Comparison of ENCODE assay signal across 8 cellular contexts in the genomic region with DNA sequence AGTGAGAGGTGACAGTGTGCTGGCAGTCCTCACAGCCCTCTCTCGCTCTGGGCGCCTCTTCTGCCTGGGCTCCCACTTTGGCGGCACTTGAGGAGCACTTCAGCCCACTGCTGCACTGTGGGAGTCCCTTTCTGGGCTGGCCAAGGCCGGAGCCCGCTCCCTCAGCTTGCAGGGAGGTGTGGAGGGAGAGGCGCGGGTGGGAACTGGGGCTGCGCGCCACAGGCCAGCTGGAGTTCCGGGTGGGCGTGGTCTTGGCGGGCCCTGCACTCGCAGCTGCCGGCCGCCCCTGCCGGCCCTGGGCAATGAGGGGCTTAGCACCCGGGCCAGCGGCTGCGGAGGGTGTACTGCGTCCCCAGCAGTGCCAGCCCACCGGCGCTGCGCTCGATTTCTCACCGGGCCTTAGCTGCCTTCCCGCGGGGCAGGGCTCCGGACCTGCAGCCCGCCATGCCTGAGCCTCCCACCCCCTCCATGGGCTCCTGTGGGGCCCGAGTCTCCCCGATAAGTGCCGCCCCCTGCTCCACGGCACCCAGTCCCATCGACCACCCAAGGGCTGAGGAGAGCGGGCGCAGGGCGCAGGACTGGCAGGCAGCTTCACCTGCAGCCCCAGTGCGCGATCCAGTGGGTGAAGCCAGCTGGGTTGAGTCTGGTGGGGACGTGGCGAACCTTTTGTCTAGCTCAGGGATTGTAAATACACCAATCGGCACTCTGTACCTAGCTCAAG. TPM values are rescaled to one million over a fixed set of nuclear protein-coding genes. Genes with fewer than 3 reads are reported as not detected.
DNase-seq lines count a peak whose midpoint lies in the region; ATAC-seq, FAIRE-seq and TF ChIP-seq lines count a peak whose summit lies in the region.
"Not testable (repeated sequence)": the region's sequence is repeated elsewhere in the genome, so short reads cannot be mapped to it uniquely, and the experiment has no call there.

No MANE protein-coding gene starts in this region.

- H3K27me3 Mint-ChIP-seq in T-cell; stimulated activated naive CD8-positive, alpha-beta T cell treated with anti-CD3 and anti-CD28 coated beads, Interleukin-15, Interleukin-2, amounts not matched to agents 100 ng/mL and 50 ng/mL, for 24 hours: not testable (repeated sequence)
- H3K27me3 Mint-ChIP-seq in activated naive CD8-positive, alpha-beta T cell treated with anti-CD3 and anti-CD28 coated beads, Interleukin-2, amount 10 ng/mL, durations not matched to agents 7 days and 5 days = peaks cover 19% of the 10 kb centered on the region

- not testable (repeated sequence) for H3K9me3 ChIP-seq in A549, ovary

- not testable (repeated sequence) for DNase-seq in A549 (ENCODE audit: low read depth in 1 of 2, low spot score in 1 of 2); epithelial cell of proximal tubule (ENCODE audit: low read depth)
- DNase-seq in T-cell = peak in 6 of 34 experiments; percentile 3 to 14 (median 8)
- DNase-seq in activated naive CD8-positive, alpha-beta T cell treated with anti-CD3 and anti-CD28 coated beads, Interleukin-2, amount 10 ng/mL, durations not matched to agents 7 days and 5 days = peak; percentile 37
- DNase-seq in islet precursor cell = peak; percentile 15
- peak in 4 of 5 donors; percentile 16 to 57 (median 46) for DNase-seq in ovary

- H3K9me3 Mint-ChIP-seq in T-cell; activated naive CD8-positive, alpha-beta T cell treated with anti-CD3 and anti-CD28 coated beads, Interleukin-2, amount 10 ng/mL, durations not matched to agents 7 days and 5 days; stimulated activated naive CD8-positive, alpha-beta T cell treated with anti-CD3 and anti-CD28 coated beads, Interleukin-15, Interleukin-2, amounts not matched to agents 100 ng/mL and 50 ng/mL, for 24 hours: not testable (repeated sequence)

- POLR2A ChIA-PET in A549 (lab: Yijun Ruan, JAX) = interaction anchor here (1.7 kb wide), 1 partner anchor 28 kb away, joined by 4 read pairs; a partner anchor contains a TSS
- POLR2A ChIA-PET in T-cell (lab: Charles Lee) = interaction anchor here in 1 of 2 donors (0.6 kb wide), 1 partner anchor 31 kb away, joined by 3 read pairs; no protein-coding TSS in a partner anchor
- POLR2A ChIA-PET in activated naive CD8-positive, alpha-beta T cell treated with anti-CD3 and anti-CD28 coated beads, Interleukin-2, amount 10 ng/mL, durations not matched to agents 7 days and 5 days (lab: Charles Lee) = not testable (repeated sequence)

- not testable (repeated sequence) for H3K36me3 ChIP-seq in ovary

- not testable (repeated sequence) for H3K27ac Mint-ChIP-seq in T-cell; activated naive CD8-positive, alpha-beta T cell treated with anti-CD3 and anti-CD28 coated beads, Interleukin-2, amount 10 ng/mL, durations not matched to agents 7 days and 5 days; stimulated activated naive CD8-positive, alpha-beta T cell treated with anti-CD3 and anti-CD28 coated beads, Interleukin-15, Interleukin-2, amounts not matched to agents 100 ng/mL and 50 ng/mL, for 24 hours

- H3K4me3 ChIP-seq in A549 (peak overlapping the region; percentile 42), GM08714 (ENCODE audit: low read length) (peak overlapping the region; percentile 16; the same call in 1 of the 2 replicates), epithelial cell of proximal tubule (ENCODE audit: low read depth, low read length) (peak overlapping the region; percentile 8)
- not testable (repeated sequence) for H3K4me3 ChIP-seq in ovary

- H3K4me1 Mint-ChIP-seq in T-cell = peaks cover 8 to 18% (median 14%) of the 10 kb centered on the region in 3 donors
- peaks cover 16% of the 10 kb centered on the region for H3K4me1 Mint-ChIP-seq in activated naive CD8-positive, alpha-beta T cell treated with anti-CD3 and anti-CD28 coated beads, Interleukin-2, amount 10 ng/mL, durations not matched to agents 7 days and 5 days
- peaks cover 18% of the 10 kb centered on the region for H3K4me1 Mint-ChIP-seq in stimulated activated naive CD8-positive, alpha-beta T cell treated with anti-CD3 and anti-CD28 coated beads, Interleukin-15, Interleukin-2, amounts not matched to agents 100 ng/mL and 50 ng/mL, for 24 hours (ENCODE audit: low read depth)

- peak; percentile 71 to 82; a peak in 4 of 6 replicates for ATAC-seq in A549
- not testable (repeated sequence) for ATAC-seq in T-cell (replicated peaks in 1 of 4); activated naive CD8-positive, alpha-beta T cell treated with anti-CD3 and anti-CD28 coated beads, Interleukin-2, amount 10 ng/mL, durations not matched to agents 7 days and 5 days (ENCODE audit: low read depth)

- H3K4me1 ChIP-seq in A549; ovary (ENCODE audit: insufficient read depth): not testable (repeated sequence)

- not testable (repeated sequence) for H3K27me3 ChIP-seq in ovary

- not testable (repeated sequence) for FAIRE-seq in A549 (lab: Jason Lieb, UNC)

- intact Hi-C loops in ovary (cut with DNase I) = not testable (repeated sequence)

- peak overlapping the region; percentile 31 to 51 (median 41) for H3K4me3 Mint-ChIP-seq in T-cell
- not testable (repeated sequence) for H3K4me3 Mint-ChIP-seq in activated naive CD8-positive, alpha-beta T cell treated with anti-CD3 and anti-CD28 coated beads, Interleukin-2, amount 10 ng/mL, durations not matched to agents 7 days and 5 days
- peak overlapping the region; percentile 17 for H3K4me3 Mint-ChIP-seq in stimulated activated naive CD8-positive, alpha-beta T cell treated with anti-CD3 and anti-CD28 coated beads, Interleukin-15, Interleukin-2, amounts not matched to agents 100 ng/mL and 50 ng/mL, for 24 hours

- peak overlapping the region; percentile 59 to 83 for H3K27ac ChIP-seq in A549
- not testable (repeated sequence) for H3K27ac ChIP-seq in ovary

- TF ChIP-seq CTCF in A549 (IDR thresholded peaks at IDR 0.05); epithelial cell of proximal tubule (conservative IDR thresholded peaks at IDR 0.05; ENCODE audit: low read depth, low read length); ovary (IDR thresholded peaks at IDR 0.05): not testable (repeated sequence)

- TF ChIP-seq RAD21 in A549 (conservative IDR thresholded peaks at IDR 0.05 in 1 of 2, IDR thresholded peaks at IDR 0.05 in 1 of 2) = not testable (repeated sequence)

- peak overlapping the region; percentile 67 for H3K4me2 ChIP-seq in A549

- not testable (repeated sequence) for TF ChIP-seq EP300 in A549 (IDR thresholded peaks at IDR 0.05); ovary (IDR thresholded peaks at IDR 0.05)

- 64% methylated on average over 13 of the region's 42 CpGs for WGBS in A549 (ENCODE audit: missing lambda C conversion rate)
- WGBS in ovary, 3 donors = 42 to 61% (median 50%) methylated on average over 17 to 42 of the region's 42 CpGs

- TF ChIP-seq POLR2A in A549 (IDR thresholded peaks at IDR 0.05; ENCODE audit: low read length); ovary (IDR thresholded peaks at IDR 0.05): not testable (repeated sequence)

- CTCF ChIA-PET in A549 (lab: Yijun Ruan, JAX) = interaction anchor here (1.6 kb wide), 1 partner anchor 16 kb away, joined by 3 read pairs; no protein-coding TSS in a partner anchor
- CTCF ChIA-PET in T-cell (lab: Charles Lee) = interaction anchor here in 1 of 2 donors (0.7 kb wide), 1 partner anchor 256 kb away, joined by 3 read pairs; no protein-coding TSS in a partner anchor

- H3K36me3 Mint-ChIP-seq in T-cell; activated naive CD8-positive, alpha-beta T cell treated with anti-CD3 and anti-CD28 coated beads, Interleukin-2, amount 10 ng/mL, durations not matched to agents 7 days and 5 days; stimulated activated naive CD8-positive, alpha-beta T cell treated with anti-CD3 and anti-CD28 coated beads, Interleukin-15, Interleukin-2, amounts not matched to agents 100 ng/mL and 50 ng/mL, for 24 hours (ENCODE audit: low read depth): not testable (repeated sequence)

RNA-seq across cellular contexts. Expression of a gene that starts 28.6 kb away (rescaled TPM):
- polyA plus RNA-seq in A549 (2011; rRNA removed) = 475 and 515 TPM in 2 replicates
- polyA plus RNA-seq in A549 (2012; cell fraction: cytosol; rRNA removed) = 721 and 865 TPM in 2 replicates
- 162 and 283 TPM in 2 replicates for polyA plus RNA-seq in A549 (2012; cell fraction: nucleus; rRNA removed)
- 524 to 660 TPM (median 576 TPM) in 3 replicates for polyA plus RNA-seq in A549 (2017; fragmentation: RNase III; extraction: RNeasy Plus Mini Kit Qiagen cat#74134 plus additional on column Dnase treatment)
- 152 and 236 TPM in 2 replicates for polyA minus RNA-seq in A549 (2011; rRNA and poly(A)+ RNA removed)
- 10 to 100 TPM in 1 of 5 donors, 1 to 10 TPM in 4; 8.6 to 13.1 (median 9.2) TPM for total RNA-seq in T-cell
- total RNA-seq in activated naive CD8-positive, alpha-beta T cell treated with anti-CD3 and anti-CD28 coated beads, Interleukin-2, amount 10 ng/mL, durations not matched to agents 7 days and 5 days = 100 to 1,000 TPM; 114 to 126 TPM
- 414 and 790 TPM in 2 replicates for total RNA-seq in epithelial cell of proximal tubule
- total RNA-seq in ovary = 10 to 100 TPM in 1 of 7 donors, 1 to 10 TPM in 6; 2.9 to 13.7 (median 7.5) TPM
- polyA plus RNA-seq in ovary = 10 to 100 TPM; 13.6 to 13.8 TPM

RNA-seq across cellular contexts. Expression of a gene that starts 35.9 kb away (rescaled TPM):
- polyA plus RNA-seq in A549 (2011; rRNA removed) (39.0 and 43.4 TPM in 2 replicates), A549 (2017; fragmentation: RNase III; extraction: RNeasy Plus Mini Kit Qiagen cat#74134 plus additional on column Dnase treatment) (16.3 to 18.3 TPM (median 16.9 TPM) in 3 replicates), ovary (10 to 100 TPM; 31.2 to 36.3 TPM)
- 11.8 and 12.8 TPM in 2 replicates for polyA plus RNA-seq in A549 (2012; cell fraction: cytosol; rRNA removed)
- 19.3 and 30.8 TPM in 2 replicates for polyA plus RNA-seq in A549 (2012; cell fraction: nucleus; rRNA removed)
- 27.4 and 32.8 TPM in 2 replicates for polyA minus RNA-seq in A549 (2011; rRNA and poly(A)+ RNA removed)
- total RNA-seq in T-cell (100 to 1,000 TPM in 2 of 5 donors, 10 to 100 TPM in 3; 78.8 to 132 (median 87.5) TPM), epithelial cell of proximal tubule (32.3 and 38.8 TPM in 2 replicates), ovary (10 to 100 TPM; 42.8 to 87.6 (median 57.7) TPM)
- 10 to 100 TPM; 56.4 to 59.4 TPM for total RNA-seq in activated naive CD8-positive, alpha-beta T cell treated with anti-CD3 and anti-CD28 coated beads, Interleukin-2, amount 10 ng/mL, durations not matched to agents 7 days and 5 days

Comparison
In these comparisons a context has a peak if more than half of its experiments do, and no peak if none do; other contexts are left out.
1. RNA of a gene that starts 28.6 kb away (total RNA-seq): 414 to 790 TPM in epithelial cell of proximal tubule and 114 to 126 TPM in activated naive CD8-positive, alpha-beta T cell treated with anti-CD3 and anti-CD28 coated beads, Interleukin-2, amount 10 ng/mL, durations not matched to agents 7 days and 5 days; 8.6 to 13.1 TPM in T-cell and 2.9 to 13.7 TPM in ovary; every median in the first group is over 4 times any median in the second.